In genomic region chr16:48617711-48618148, GRCh38 we compare ENCODE assay signal across 11 cellular contexts. TPM values are rescaled to one million over a fixed set of nuclear protein-coding genes. Genes with fewer than 3 reads are reported as not detected.
A peak's percentile ranks its signal among the peaks of the same experiment; 100 is the strongest.
DNase-seq lines count a peak whose midpoint lies in the region; ATAC-seq, FAIRE-seq and TF ChIP-seq lines count a peak whose summit lies in the region.
"Had no signal": no experiment of that assay in that cellular context is flagged by ENCODE, and none has a peak within 500 bp of the region (broad histone marks: within the 10 kb centered on the region; RNA-seq: fewer than 3 reads in every experiment).

No MANE protein-coding gene starts in this region.

- peak; percentile 69 for ATAC-seq in Right ventricle myocardium inferior
- ATAC-seq: activated CD4-positive, CD25-positive, alpha-beta regulatory T cell treated with anti-CD3 and anti-CD28 coated beads, Interleukin-2, amount 50 U/mL, for 24 hours; GM12878 had no signal

- H3K9me3 ChIP-seq in thyroid gland, result no peaks in the 10 kb centered on the region

- no peak for TF ChIP-seq CTCF in thyroid gland (IDR thresholded peaks at IDR 0.05)

- no peak for FAIRE-seq in H54 (lab: Jason Lieb, UNC)
- FAIRE-seq: GM12878 had no signal

- no peak overlapping the region for H3K4me3 ChIP-seq in thyroid gland (replicated peaks in 1 of 3)
- H3K4me3 ChIP-seq: GM12878 had no signal

- DNase-seq in DMS 273 (lab: John Stamatoyannopoulos, UW; ENCODE audit: unreplicated experiment) (peak; percentile 73), DMS 273 treated with DMSO at 0.1 percent for 48 hours (lab: John Stamatoyannopoulos, UW) (no peak), SK-MEL-5 (ENCODE audit: low read depth, low spot score) (peak; percentile 20), Right ventricle myocardium inferior (ENCODE audit: missing footprints) (no peak), thyroid gland (peak; percentile 92 to 93), pons (ENCODE audit: low spot score) (no peak), H54 (ENCODE audit: insufficient read length, low spot score) (no peak), DMS53 treated with DMSO at 0.1 percent for 48 hours (lab: John Stamatoyannopoulos, UW; ENCODE audit: unreplicated experiment) (no peak)

- H3K27me3 ChIP-seq in thyroid gland, result no peaks in the 10 kb centered on the region

- in situ Hi-C loops in SK-MEL-5 (cut with HindIII; ENCODE audit: low pct_unique_long_range_greater_than_20kb, low sequenced_read_pairs), result no loop called here

- H3K36me3 ChIP-seq in thyroid gland, result no peaks in the 10 kb centered on the region

- peak overlapping the region; percentile 23 to 62 (median 45) for H3K27ac ChIP-seq in thyroid gland
- H3K27ac ChIP-seq: 22Rv1 had no signal

- intact Hi-C loops in Right ventricle myocardium inferior (cut with DNase I) (no loop called here), thyroid gland (cut with DNase I) (no loop called here)

- 8 to 13% methylated on average over 4 of the region's 4 CpGs for whole genome bisulfite sequencing in thyroid gland, 2 donors

- peaks cover 14 to 28% of the 10 kb centered on the region in 2 donors for H3K4me1 ChIP-seq in thyroid gland

- TF ChIP-seq POLR2A in thyroid gland (IDR thresholded peaks at IDR 0.05) (no peak), H54 (IDR thresholded peaks at IDR 0.05; ENCODE audit: low read depth, low read length) (no peak)

RNA-seq across cellular contexts. Expression of gene N4BP1, which starts 7.8 kb away (rescaled TPM):
- total RNA-seq in SK-MEL-5 (2014; rRNA removed; shearing (Covaris generic)), result 19.2 and 20.1 TPM in 2 replicates
- 11.1 and 14.2 TPM in 2 replicates for polyA plus RNA-seq in SK-MEL-5 (2015; cell fraction: cytosol; rRNA removed)
- polyA plus RNA-seq in SK-MEL-5 (2015; cell fraction: nucleus; rRNA removed), result 27.9 and 29.8 TPM in 2 replicates
- total RNA-seq in Right ventricle myocardium inferior (23.6 TPM), thyroid gland (10 to 100 TPM; 26.1 to 47.0 (median 36.3) TPM)

Comparison
In these comparisons a context has a peak if more than half of its experiments do, and no peak if none do; other contexts are left out.
1. DNase-seq: peak in DMS 273 (single experiment), SK-MEL-5 (single experiment) and thyroid gland (2 of 2); none in DMS 273 treated with DMSO at 0.1 percent for 48 hours (single experiment), Right ventricle myocardium inferior (single experiment), pons (single experiment), H54 (single experiment) and DMS53 treated with DMSO at 0.1 percent for 48 hours (single experiment).